Comparison of ENCODE assay signal across 22 cellular contexts in the genomic region with DNA sequence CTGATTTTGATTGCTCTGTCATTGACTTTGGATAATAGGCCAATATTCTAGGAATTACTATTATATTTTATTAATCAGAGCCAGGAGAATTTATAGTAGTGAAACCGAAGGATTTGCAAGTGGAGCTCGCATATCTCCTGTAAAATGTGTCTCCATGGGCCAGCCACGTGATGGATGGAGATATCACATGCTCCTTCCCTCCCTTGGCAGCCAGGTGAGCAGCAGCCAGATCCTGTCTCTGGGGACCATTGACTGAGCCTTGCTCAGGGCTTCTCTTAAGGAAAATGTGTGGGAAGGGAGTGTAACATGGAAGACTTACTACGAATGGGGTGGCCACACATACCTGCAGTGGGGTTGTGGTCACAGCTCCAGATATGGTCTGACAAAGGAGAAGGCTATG.
DNase-seq lines count a peak whose midpoint lies in the region; ATAC-seq and TF ChIP-seq lines count a peak whose summit lies in the region.
"Had no signal": no experiment of that assay in that cellular context is flagged by ENCODE, and none has a peak within 500 bp of the region (broad histone marks: within the 10 kb centered on the region; RNA-seq: fewer than 3 reads in every experiment).

No MANE protein-coding gene starts in this region.

- H3K18ac ChIP-seq in neuronal stem cell (ENCODE audit: low read length) = no peak overlapping the region

- ATAC-seq in DND-41 (ENCODE audit: insufficient read depth, low read depth) (no peak), gastrocnemius medialis (no peak)
- ATAC-seq: GM23338 had no signal

- peaks cover 41% of the 10 kb centered on the region for H3K79me2 ChIP-seq in DND-41 (ENCODE audit: insufficient read depth, low read length)

- no peak overlapping the region for H4K91ac ChIP-seq in neuronal stem cell (ENCODE audit: low read depth, low read length, poor library complexity)

- peaks cover 16% of the 10 kb centered on the region for H3K36me3 Mint-ChIP-seq in endodermal cell (ENCODE audit: low read depth)

- intact Hi-C loops in gastrocnemius medialis (cut with DNase I; ENCODE audit: low total_unique reads) = no loop called here

- H3K4me2 ChIP-seq in DND-41 (ENCODE audit: insufficient read depth, low read length) = peak overlapping the region; percentile 88
- no peak overlapping the region for H3K4me2 ChIP-seq in neuronal stem cell (ENCODE audit: insufficient read depth, low read length, poor library complexity, severe bottlenecking)
- H3K4me2 ChIP-seq: A549; BLaER1 treated with 17β-estradiol and CSF1 and Interleukin-3, amounts not matched to agents 10 nM and 100 nM; GM23338 had no signal

- H3K4me1 ChIP-seq in DND-41 (ENCODE audit: insufficient read depth, low read length) = peaks cover 63% of the 10 kb centered on the region
- H3K4me1 ChIP-seq in endodermal cell (ENCODE audit: control insufficient read depth, insufficient read depth, low read length) = peaks cover 6% of the 10 kb centered on the region
- peaks cover 0 to 16% of the 10 kb centered on the region in 2 donors for H3K4me1 ChIP-seq in neuronal stem cell (ENCODE audit: control insufficient read depth in 2 of 2, insufficient read depth in 1 of 2, low read depth in 1 of 2, low read length in 2 of 2)
- H3K4me1 ChIP-seq in gastrocnemius medialis = no peaks in the 10 kb centered on the region
- H3K4me1 ChIP-seq: BE2C, HAP-1 had no signal

- H3K27ac ChIP-seq in DND-41 (ENCODE audit: low read length) = peak overlapping the region; percentile 95
- H3K27ac ChIP-seq in KOPT-K1 (ENCODE audit: low read depth, low read length, poor library complexity, severe bottlenecking) = peak overlapping the region; percentile 95
- no peak overlapping the region for H3K27ac ChIP-seq in endodermal cell (ENCODE audit: low read depth, low read length)
- no peak overlapping the region for H3K27ac ChIP-seq in neuronal stem cell (replicated peaks; ENCODE audit: low read length)
- no peak overlapping the region for H3K27ac ChIP-seq in gastrocnemius medialis
- H3K27ac ChIP-seq: A549; BLaER1 treated with 17β-estradiol and CSF1 and Interleukin-3, amounts not matched to agents 10 nM and 100 nM had no signal

- in situ Hi-C loops in gastrocnemius medialis (cut with MboI; ENCODE audit: low sequenced_read_pairs in 4 of 4) = no loop called here

- TF ChIP-seq CTCF in DND-41 (IDR thresholded peaks at IDR 0.05; ENCODE audit: borderline replicate concordance, extremely low read depth, low read length, poor library complexity, severe bottlenecking) = no peak
- no peak for TF ChIP-seq CTCF in endodermal cell (conservative IDR thresholded peaks at IDR 0.05)
- TF ChIP-seq CTCF in gastrocnemius medialis (IDR thresholded peaks at IDR 0.05 in 4 of 5, conservative IDR thresholded peaks at IDR 0.05 in 1 of 5) = no peak

- no peak overlapping the region for H2BK15ac ChIP-seq in neuronal stem cell (ENCODE audit: low read length)

- H3K9me3 ChIP-seq in DND-41 (ENCODE audit: insufficient read depth, low read length, severe bottlenecking) = no peaks in the 10 kb centered on the region
- H3K9me3 ChIP-seq in KOPT-K1 (ENCODE audit: insufficient read depth, low read length, poor library complexity, severe bottlenecking) = no peaks in the 10 kb centered on the region
- H3K9me3 ChIP-seq in endodermal cell (ENCODE audit: control insufficient read depth, low read length) = peaks cover 34% of the 10 kb centered on the region
- H3K9me3 ChIP-seq in neuronal stem cell (replicated peaks in 1 of 2; ENCODE audit: control insufficient read depth in 2 of 2, insufficient read depth in 1 of 2, low read depth in 1 of 2, low read length in 2 of 2) = peaks cover 0 to 22% of the 10 kb centered on the region in 2 donors
- H3K9me3 ChIP-seq in gastrocnemius medialis = no peaks in the 10 kb centered on the region
- H3K9me3 ChIP-seq: A549, BE2C, HAP-1 had no signal

- 0 out of 2 replicates have a peak overlapping the region, but pooled peaks have one; percentile 20 for H2AFZ ChIP-seq in DND-41 (ENCODE audit: low read depth, low read length)
- no peak overlapping the region for H2AFZ ChIP-seq in neuronal stem cell (ENCODE audit: low read length)
- H2AFZ ChIP-seq: GM23338 had no signal

- H2BK5ac ChIP-seq in neuronal stem cell (ENCODE audit: low read length) = no peak overlapping the region

- H3K27me3 ChIP-seq in DND-41 (ENCODE audit: insufficient read depth, low read length, poor library complexity) (no peaks in the 10 kb centered on the region), endodermal cell (ENCODE audit: control insufficient read depth, insufficient read depth, low read length, poor library complexity, severe bottlenecking) (no peaks in the 10 kb centered on the region), neuronal stem cell (ENCODE audit: control insufficient read depth in 3 of 3, insufficient read depth in 3 of 3, low read depth in 1 of 3, low read length in 3 of 3) (no peaks in the 10 kb centered on the region), gastrocnemius medialis (no peaks in the 10 kb centered on the region)
- H3K27me3 ChIP-seq: BE2C; BLaER1 treated with 17β-estradiol and CSF1 and Interleukin-3, amounts not matched to agents 10 nM and 100 nM had no signal

- no peak overlapping the region for H2BK12ac ChIP-seq in neuronal stem cell (ENCODE audit: low read length)

- H3K27me3 Mint-ChIP-seq in endodermal cell (ENCODE audit: insufficient read depth) = peaks cover 2% of the 10 kb centered on the region

- no peaks in the 10 kb centered on the region for H3K36me3 ChIP-seq in DND-41 (ENCODE audit: insufficient read depth, low read length)
- H3K36me3 ChIP-seq in KOPT-K1 (ENCODE audit: insufficient read depth, low read length) = no peaks in the 10 kb centered on the region
- H3K36me3 ChIP-seq in endodermal cell (ENCODE audit: control insufficient read depth, insufficient read depth, low read length) = peaks cover 37% of the 10 kb centered on the region
- no peaks in the 10 kb centered on the region for H3K36me3 ChIP-seq in neuronal stem cell (replicated peaks in 1 of 2; ENCODE audit: control insufficient read depth in 2 of 2, insufficient read depth in 2 of 2, low read length in 2 of 2)
- H3K36me3 ChIP-seq in gastrocnemius medialis = no peaks in the 10 kb centered on the region
- H3K36me3 ChIP-seq: BE2C; BLaER1 treated with 17β-estradiol and CSF1 and Interleukin-3, amounts not matched to agents 10 nM and 100 nM; HAP-1 had no signal

- no peak overlapping the region for H3K14ac ChIP-seq in neuronal stem cell (ENCODE audit: low read length)

- peak overlapping the region; percentile 61 for H3K4me3 Mint-ChIP-seq in endodermal cell
- H3K4me3 Mint-ChIP-seq: CD14-positive monocyte; CD4-positive, alpha-beta T cell; GM23338; HFFc6 had no signal

- H2BK120ac ChIP-seq in neuronal stem cell (ENCODE audit: low read depth, low read length) = no peak overlapping the region

- WGBS in endodermal cell (ENCODE audit: insufficient coverage in 1 of 2, insufficient read length in 1 of 2), 2 experiments = 85 to 96% methylated on average over 3 to 4 of the region's 4 CpGs
- WGBS in neuronal stem cell (ENCODE audit: extremely low coverage in 2 of 2, insufficient read length in 2 of 2, insufficient replicate concordance in 1 of 2), 2 donors = no CpG with 5 or more reads among the region's 4 CpGs

- no peaks in the 10 kb centered on the region for H4K20me1 ChIP-seq in DND-41 (ENCODE audit: insufficient read depth, low read length)
- H4K20me1 ChIP-seq: BLaER1 treated with 17β-estradiol and CSF1 and Interleukin-3, amounts not matched to agents 10 nM and 100 nM had no signal

- H3K9ac ChIP-seq in DND-41 (ENCODE audit: low read depth, low read length) (peak overlapping the region; percentile 48), endodermal cell (ENCODE audit: extremely low read depth, low read length, poor library complexity, severe bottlenecking) (peak overlapping the region; percentile 81), neuronal stem cell (ENCODE audit: low read depth, low read length, poor library complexity) (no peak overlapping the region)
- H3K9ac ChIP-seq: BLaER1 treated with 17β-estradiol and CSF1 and Interleukin-3, amounts not matched to agents 10 nM and 100 nM had no signal

- peaks cover 34% of the 10 kb centered on the region for H3K9me3 Mint-ChIP-seq in endodermal cell
- H3K9me3 Mint-ChIP-seq: CD4-positive, alpha-beta T cell had no signal

- no peaks in the 10 kb centered on the region for H3K79me1 ChIP-seq in neuronal stem cell (ENCODE audit: low read depth, low read length)

- H3K27ac Mint-ChIP-seq in endodermal cell = no peak overlapping the region
- H3K27ac Mint-ChIP-seq: CD4-positive, alpha-beta T cell; GM23338; HFFc6 had no signal

- H4K8ac ChIP-seq in neuronal stem cell (ENCODE audit: low read depth, low read length) = no peak overlapping the region

- peaks cover 47% of the 10 kb centered on the region for H3K4me1 Mint-ChIP-seq in endodermal cell

- no peak overlapping the region for H3K4ac ChIP-seq in neuronal stem cell (ENCODE audit: low read length)

- DNase-seq in DND-41 = no peak
- no peak for DNase-seq in endodermal cell
- no peak for DNase-seq in neuronal stem cell (ENCODE audit: low spot score)
- DNase-seq in gastrocnemius medialis = no peak
- no peak for DNase-seq in germinal center (ENCODE audit: low spot score)
- no peak for DNase-seq in amniotic stem cell (lab: John Stamatoyannopoulos, UW)
- DNase-seq: 8988T; ACHN; AML-193; BE2C; Calu3; CD4-positive, alpha-beta T cell; COR-L47; DMS53; DMS79 treated with DMSO at 0.1 percent for 48 hours; HFFc6 had no signal

- H3K4me3 ChIP-seq in DND-41 (ENCODE audit: low read depth in 1 of 2, low read length in 2 of 2) (peak overlapping the region in 1 of 2 experiments; percentile 53; a peak in 2 of 4 replicates), endodermal cell (ENCODE audit: low read length) (peak overlapping the region; percentile 87), neuronal stem cell (ENCODE audit: low read length in 2 of 2) (no peak overlapping the region), gastrocnemius medialis (no peak overlapping the region)
- H3K4me3 ChIP-seq: A549; BLaER1 treated with 17β-estradiol and CSF1 and Interleukin-3, amounts not matched to agents 10 nM and 100 nM; GM23338; HAP-1 had no signal

- peak overlapping the region; percentile 48 for H2AK5ac ChIP-seq in neuronal stem cell (ENCODE audit: low read depth, low read length)

- no peak for TF ChIP-seq POLR2A in gastrocnemius medialis (IDR thresholded peaks at IDR 0.05)

- no peak overlapping the region for H3K23ac ChIP-seq in neuronal stem cell (ENCODE audit: low read depth, low read length, poor library complexity)

Comparison
In these comparisons a context has a peak if more than half of its experiments do, and no peak if none do; other contexts are left out.
1. H3K27ac ChIP-seq: peak in DND-41 (single experiment) and KOPT-K1 (single experiment); none in endodermal cell (single experiment), neuronal stem cell (single experiment) and gastrocnemius medialis (0 of 4).